ENCODE assay signal across 1 cellular context in the genomic region with DNA sequence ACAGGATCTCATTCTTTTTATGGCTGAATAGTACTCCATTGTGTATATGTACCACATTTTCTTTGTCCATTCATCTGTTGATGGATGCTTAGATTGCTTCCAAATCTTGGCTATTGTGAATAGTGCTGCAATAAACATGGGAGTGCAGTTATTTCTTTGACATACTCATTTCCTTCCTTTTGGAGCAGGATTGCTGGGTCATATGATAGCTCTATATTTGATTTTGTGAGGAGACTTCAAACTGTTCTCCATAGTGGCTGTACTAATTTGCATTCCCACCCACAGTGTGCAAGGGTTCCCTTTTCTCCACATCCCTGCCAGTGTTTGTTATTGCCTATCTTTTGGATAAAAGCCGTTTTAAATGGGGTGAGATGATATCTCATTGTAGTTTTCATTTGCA.
TF ChIP-seq lines count a peak whose summit lies in the region.

No MANE protein-coding gene starts in this region.

TF ChIP-seq in SK-N-SH treated with all-trans-retinoic acid at 6 μM for 48 hours, 23 proteins besides CTCF, POLR2A, EP300 and RAD21:
- TF ChIP-seq ZNF8 (CRISPR knock-in tag; IDR thresholded peaks at IDR 0.05), result peak; percentile 77
TF ChIP-seq in SK-N-SH treated with all-trans-retinoic acid at 6 μM for 48 hours: peak in this region for 1; not testable (repeated sequence) for 22.
